In the genomic region with DNA sequence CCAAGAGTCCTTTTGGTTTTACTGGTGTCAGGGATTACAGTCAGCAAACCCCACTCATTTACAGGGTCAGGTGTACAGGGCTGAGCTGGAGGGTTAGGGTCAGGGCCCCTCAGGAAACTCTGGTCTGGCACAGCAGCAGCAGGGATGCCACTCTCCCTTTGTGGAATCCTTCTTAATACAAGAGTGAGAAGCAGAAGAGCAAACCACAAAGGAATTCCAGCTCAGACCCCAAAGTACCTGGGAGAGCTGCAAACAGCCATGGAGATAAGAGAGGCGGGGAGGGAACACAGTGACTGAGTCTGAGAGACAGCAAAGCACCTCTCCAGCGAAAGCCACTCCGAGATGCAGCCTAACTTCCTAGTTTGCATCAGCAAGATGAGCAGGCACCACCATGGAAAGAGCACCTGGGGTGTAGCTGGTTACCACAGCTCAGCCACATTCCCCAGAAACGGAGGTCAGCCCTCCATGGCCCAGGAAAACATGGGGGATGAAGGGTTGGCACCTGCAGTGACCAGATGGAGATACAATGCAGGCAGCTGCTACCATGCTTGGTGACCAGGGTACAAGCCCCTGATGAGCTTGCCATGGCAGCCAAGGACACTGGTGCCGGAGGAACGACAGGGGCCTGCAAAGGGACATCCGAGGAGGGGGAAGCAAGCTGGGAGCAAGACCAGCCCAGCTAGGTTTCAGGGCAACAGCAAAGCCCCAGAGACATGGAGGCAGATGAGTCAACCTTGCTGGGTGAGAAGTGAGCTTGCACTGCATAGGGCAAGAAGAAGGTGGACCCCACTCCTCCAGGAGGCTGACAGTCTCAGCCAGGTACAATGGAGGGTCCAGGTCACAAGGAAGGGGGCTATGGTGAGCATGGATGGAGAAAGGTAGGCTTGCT, we compare ENCODE assay signal across 16 cellular contexts. TPM values are rescaled to one million over a fixed set of nuclear protein-coding genes. Genes with fewer than 3 reads are reported as not detected.
DNase-seq lines count a peak whose midpoint lies in the region; ATAC-seq, FAIRE-seq and TF ChIP-seq lines count a peak whose summit lies in the region.
"Had no signal": no experiment of that assay in that cellular context is flagged by ENCODE, and none has a peak within 500 bp of the region (broad histone marks: within the 10 kb centered on the region; RNA-seq: fewer than 3 reads in every experiment).

No MANE protein-coding gene starts in this region.

- H3K4me3 Mint-ChIP-seq in neural crest cell (peak overlapping the region; percentile 54), H9 (peak overlapping the region in 1 of 2 experiments; percentile 53; a peak in 1 of 5 replicates)

- H3K4me1 ChIP-seq in DND-41 (ENCODE audit: insufficient read depth, low read length) = peaks cover 17% of the 10 kb centered on the region
- peaks cover 0 to 27% (median 11%) of the 10 kb centered on the region in 4 donors for H3K4me1 ChIP-seq in Peyer's patch
- H3K4me1 ChIP-seq in H9 (ENCODE audit: insufficient read depth, low read length) = no peaks in the 10 kb centered on the region; the same call in 1 of the 2 replicates

- H3K27me3 ChIP-seq in DND-41 (ENCODE audit: insufficient read depth, low read length, poor library complexity) (no peaks in the 10 kb centered on the region), Peyer's patch (no peaks in the 10 kb centered on the region), bronchial epithelial cell (ENCODE audit: control insufficient read depth, insufficient read depth, low read length) (no peaks in the 10 kb centered on the region), H9 (ENCODE audit: insufficient read depth, low read length) (no peaks in the 10 kb centered on the region)
- H3K27me3 ChIP-seq: breast epithelium, right lobe of liver had no signal

- H3K36me3 Mint-ChIP-seq in neural crest cell (ENCODE audit: low read depth) (peaks cover 3% of the 10 kb centered on the region), H9 (ENCODE audit: insufficient read depth in 1 of 3, low read depth in 3 of 3) (peaks cover 9 to 37% (median 23%) of the 10 kb centered on the region in 3 experiments)

- H2AK5ac ChIP-seq in H9 (ENCODE audit: insufficient read length, low read length) = no peak overlapping the region

- peaks cover 31% of the 10 kb centered on the region for H3K79me2 ChIP-seq in DND-41 (ENCODE audit: insufficient read depth, low read length)
- H3K79me2 ChIP-seq in H9 (ENCODE audit: insufficient read depth, low read length) = no peaks in the 10 kb centered on the region; the same call in 1 of the 2 replicates

- no peak for TF ChIP-seq POLR2A in Peyer's patch (IDR thresholded peaks at IDR 0.05)

- peaks cover 5% of the 10 kb centered on the region for H3K79me1 ChIP-seq in H9 (ENCODE audit: insufficient read depth, low read depth, low read length, poor library complexity, severe bottlenecking)

- TF ChIP-seq CTCF in DND-41 (IDR thresholded peaks at IDR 0.05; ENCODE audit: borderline replicate concordance, extremely low read depth, low read length, poor library complexity, severe bottlenecking) (no peak), Peyer's patch (IDR thresholded peaks at IDR 0.05) (no peak), bronchial epithelial cell (IDR thresholded peaks at IDR 0.05; ENCODE audit: insufficient read depth, low read length, severe bottlenecking) (no peak), neural crest cell (conservative IDR thresholded peaks at IDR 0.05) (no peak), H9 (conservative IDR thresholded peaks at IDR 0.05) (no peak)

- H3K9ac ChIP-seq in DND-41 (ENCODE audit: low read depth, low read length) (no peak overlapping the region), H9 (ENCODE audit: extremely low read depth, insufficient read length, low read length) (no peak overlapping the region)

- H2BK12ac ChIP-seq in H9 (ENCODE audit: insufficient read length, low read depth, low read length) = no peak overlapping the region

- H3K9me3 ChIP-seq in DND-41 (ENCODE audit: insufficient read depth, low read length, severe bottlenecking) = no peaks in the 10 kb centered on the region
- no peaks in the 10 kb centered on the region for H3K9me3 ChIP-seq in Peyer's patch
- H3K9me3 ChIP-seq in H9 (ENCODE audit: control insufficient read depth, low read depth, low read length) = no peaks in the 10 kb centered on the region
- H3K9me3 ChIP-seq: breast epithelium, Caco-2, right lobe of liver had no signal

- H4K20me1 ChIP-seq in DND-41 (ENCODE audit: insufficient read depth, low read length) (peaks cover 37% of the 10 kb centered on the region), H9 (ENCODE audit: control insufficient read depth, insufficient read depth, insufficient read length) (no peaks in the 10 kb centered on the region)

- H3K4me3 ChIP-seq in DND-41 (ENCODE audit: low read depth in 1 of 2, low read length in 2 of 2) = no peak overlapping the region
- no peak overlapping the region for H3K4me3 ChIP-seq in Peyer's patch
- H3K4me3 ChIP-seq in bronchial epithelial cell (ENCODE audit: low read depth, low read length) = no peak overlapping the region
- H3K4me3 ChIP-seq: breast epithelium, right lobe of liver had no signal

- peaks cover 15% of the 10 kb centered on the region for H3K23me2 ChIP-seq in H9 (ENCODE audit: insufficient read length, low read depth, low read length, poor library complexity, severe bottlenecking)

- H4K91ac ChIP-seq in H9 (ENCODE audit: insufficient read length, low read depth, low read length) = no peak overlapping the region

- H3T11ph ChIP-seq in H9 (ENCODE audit: low read length) = no peak overlapping the region

- no peak overlapping the region for H4K8ac ChIP-seq in H9 (replicated peaks; ENCODE audit: insufficient read length, low read depth, low read length)

- H4K5ac ChIP-seq in H9 (ENCODE audit: insufficient read length, low read depth, low read length) = no peak overlapping the region

- H3K27ac ChIP-seq in DND-41 (ENCODE audit: low read length) (no peak overlapping the region), Peyer's patch (no peak overlapping the region), H9 (ENCODE audit: insufficient read length, low read depth, low read length) (no peak overlapping the region)
- H3K27ac ChIP-seq: breast epithelium, right lobe of liver had no signal

- H2AFZ ChIP-seq in DND-41 (ENCODE audit: low read depth, low read length) = no peak overlapping the region
- no peak overlapping the region for H2AFZ ChIP-seq in H9 (ENCODE audit: low read length)

- H3K23ac ChIP-seq in H9 (ENCODE audit: insufficient read length, low read depth, low read length) = no peak overlapping the region

- DNase-seq in DND-41 (peak; percentile 3), Peyer's patch (peak in 2 of 3 donors; percentile 36 to 40), bronchial epithelial cell (ENCODE audit: low read depth) (no peak), neural crest cell (ENCODE audit: low read depth, low spot score) (no peak), dedifferentiated amniotic fluid mesenchymal stem cell (ENCODE audit: extremely low spot score) (no peak), H9 (no peak)
- DNase-seq: MV-4-11, PC-3 had no signal

- H3K27me3 Mint-ChIP-seq in neural crest cell (ENCODE audit: low read depth) (peaks cover 4% of the 10 kb centered on the region), H9 (ENCODE audit: low read depth) (peaks cover 1% of the 10 kb centered on the region; the same call in 1 of the 2 replicates)

- H2BK5ac ChIP-seq in H9 (ENCODE audit: insufficient read length, low read length) = no peak overlapping the region

- H3K4me2 ChIP-seq in DND-41 (ENCODE audit: insufficient read depth, low read length) (no peak overlapping the region), H9 (ENCODE audit: insufficient read depth, insufficient read length, low read length) (no peak overlapping the region)

- H3K4ac ChIP-seq in H9 (ENCODE audit: low read depth, low read length) = no peak overlapping the region

- no peak overlapping the region for H2BK120ac ChIP-seq in H9 (ENCODE audit: low read depth, low read length, poor library complexity, severe bottlenecking)

- H3K36me3 ChIP-seq in DND-41 (ENCODE audit: insufficient read depth, low read length) (peaks cover 21% of the 10 kb centered on the region), Peyer's patch (peaks cover 0 to 30% (median 0%) of the 10 kb centered on the region in 3 donors), bronchial epithelial cell (ENCODE audit: control insufficient read depth, insufficient read depth, low read length) (peaks cover 22% of the 10 kb centered on the region)
- H3K36me3 ChIP-seq: breast epithelium had no signal

- H3K4me1 Mint-ChIP-seq in neural crest cell (peaks cover 20% of the 10 kb centered on the region), H9 (peaks cover 5 to 12% of the 10 kb centered on the region in 2 experiments)

- no peak overlapping the region for H3K14ac ChIP-seq in H9 (ENCODE audit: insufficient read depth, low read length)

- H3K18ac ChIP-seq in H9 (ENCODE audit: insufficient read length, low read depth, low read length) = no peak overlapping the region

- no peak overlapping the region for H3K56ac ChIP-seq in H9 (ENCODE audit: insufficient read length, low read depth, low read length)

- no CpG with 5 or more reads among the region's 7 CpGs for WGBS in H9 (ENCODE audit: extremely low coverage, insufficient read length, low lambda C conversion rate)

- H3K9me3 Mint-ChIP-seq in neural crest cell (no peaks in the 10 kb centered on the region), H9 (no peaks in the 10 kb centered on the region; a peak in 1 of 5 replicates)

- FAIRE-seq in bronchial epithelial cell (lab: Jason Lieb, UNC) = peak; percentile 68

- ATAC-seq in DND-41 (ENCODE audit: insufficient read depth, low read depth) = no peak
- no peak for ATAC-seq in HG03280 (IDR thresholded peaks at IDR 0.05; ENCODE audit: unreplicated experiment)
- ATAC-seq: esophagus mucosa, PC-3, right lobe of liver had no signal

- peak overlapping the region; percentile 67 for H3K27ac Mint-ChIP-seq in neural crest cell (ENCODE audit: unreplicated experiment)
- H3K27ac Mint-ChIP-seq in H9 = no peak overlapping the region; a peak in 2 of 7 replicates

- H2BK20ac ChIP-seq in H9 (ENCODE audit: low read depth, low read length, poor library complexity, severe bottlenecking) = no peak overlapping the region

- H2BK15ac ChIP-seq in H9 (ENCODE audit: low read depth, low read length) = no peak overlapping the region

RNA-seq across cellular contexts. Expression of gene BET1L, which starts 3.9 kb away (rescaled TPM):
- total RNA-seq in Peyer's patch (10 to 100 TPM; 20.6 to 69.7 (median 40.1) TPM), bronchial epithelial cell (16.0 and 16.3 TPM in 2 replicates), neural crest cell (41.3 and 44.3 TPM in 2 replicates), H9 (2021) (44.1 and 49.4 TPM in 2 replicates)

RNA-seq across cellular contexts. Expression of gene RIC8A, which starts 4.2 kb away (rescaled TPM):
- total RNA-seq in Peyer's patch (100 to 1,000 TPM in 1 of 4 donors, 10 to 100 TPM in 3; 65.0 to 108 (median 86.8) TPM), bronchial epithelial cell (106 and 170 TPM in 2 replicates), neural crest cell (115 and 122 TPM in 2 replicates), H9 (2021) (94.9 and 98.1 TPM in 2 replicates)

RNA-seq across cellular contexts. Expression of gene SCGB1C1, which starts 10.4 kb away (rescaled TPM):
- total RNA-seq in Peyer's patch (not detected), bronchial epithelial cell (not detected in 2 replicates), neural crest cell (not detected in 2 replicates), H9 (2021) (not detected in 2 replicates)
- total RNA-seq: breast epithelium, Caco-2, esophagus mucosa, HT-29, mononuclear cell, PC-3, right lobe of liver, temporal lobe had no signal

RNA-seq across cellular contexts. Expression of gene SIRT3, which starts 32.8 kb away (rescaled TPM):
- 10 to 100 TPM; 21.2 to 36.3 (median 29.3) TPM for total RNA-seq in Peyer's patch
- 7.9 and 9.9 TPM in 2 replicates for total RNA-seq in bronchial epithelial cell
- 23.3 and 24.0 TPM in 2 replicates for total RNA-seq in neural crest cell
- total RNA-seq in H9 (2021) = 13.2 and 13.9 TPM in 2 replicates

RNA-seq across cellular contexts. Expression of gene PSMD13, which starts 33.5 kb away (rescaled TPM):
- 100 to 1,000 TPM in 2 of 4 donors, 10 to 100 TPM in 2; 74.5 to 125 (median 96.9) TPM for total RNA-seq in Peyer's patch
- 146 and 171 TPM in 2 replicates for total RNA-seq in bronchial epithelial cell
- total RNA-seq in neural crest cell = 136 and 146 TPM in 2 replicates
- total RNA-seq in H9 (2021) = 141 and 148 TPM in 2 replicates

Comparison
In these comparisons a context has a peak if more than half of its experiments do, and no peak if none do; other contexts are left out.
1. DNase-seq: peak in DND-41 (single experiment) and Peyer's patch (2 of 3); none in bronchial epithelial cell (single experiment), neural crest cell (single experiment), dedifferentiated amniotic fluid mesenchymal stem cell (single experiment) and H9 (single experiment).